In the genomic region with DNA sequence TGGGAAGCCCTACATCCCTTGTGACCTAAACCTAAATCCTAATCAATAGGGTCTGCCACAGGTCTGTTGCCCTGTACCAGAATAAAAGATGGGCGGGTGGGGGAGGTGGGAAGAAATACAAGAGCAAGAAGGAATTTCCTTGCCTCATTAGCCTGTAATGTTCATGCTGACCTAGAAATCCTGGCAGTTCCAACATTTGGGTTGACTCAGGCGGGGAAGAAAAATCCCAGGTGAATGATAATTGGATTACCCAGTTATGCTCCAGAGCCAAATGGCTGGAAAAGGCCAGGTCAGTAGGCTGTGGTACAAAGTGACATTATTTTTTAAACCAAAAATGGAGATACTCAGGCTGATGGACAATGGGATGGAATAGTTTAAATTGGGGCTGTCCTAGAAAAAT, we compare ENCODE assay signal across 8 cellular contexts. TPM values are rescaled to one million over a fixed set of nuclear protein-coding genes. Genes with fewer than 3 reads are reported as not detected.
DNase-seq lines count a peak whose midpoint lies in the region; ATAC-seq and TF ChIP-seq lines count a peak whose summit lies in the region.

No MANE protein-coding gene starts in this region.

- intact Hi-C loops in adrenal gland (cut with DNase I) (no loop called here), left lung (cut with DNase I) (no loop called here), mucosa of descending colon (cut with DNase I, micrococcal nuclease) (no loop called here)

- peak overlapping the region; percentile 80 to 83 for H3K4me3 Mint-ChIP-seq in activated T-cell treated with anti-CD3 and anti-CD28 coated beads, Interleukin-2, amount 50 U/mL, for 72 hours
- peak overlapping the region; percentile 92 for H3K4me3 Mint-ChIP-seq in type B pancreatic cell

- TF ChIP-seq POLR2A in adrenal gland (IDR thresholded peaks at IDR 0.05), result no peak

- no peak for TF ChIP-seq CTCF in adrenal gland (IDR thresholded peaks at IDR 0.05)
- no peak for TF ChIP-seq CTCF in left lung (IDR thresholded peaks at IDR 0.05)
- TF ChIP-seq CTCF in type B pancreatic cell (conservative IDR thresholded peaks at IDR 0.05), result no peak
- TF ChIP-seq CTCF in mucosa of descending colon (IDR thresholded peaks at IDR 0.05), result no peak

- DNase-seq in activated T-cell treated with anti-CD3 and anti-CD28 coated beads, Interleukin-2, amount 50 U/mL, for 72 hours, result no peak
- no peak for DNase-seq in activated T-cell treated with anti-CD3 and anti-CD28 coated beads, Interleukin-2, amount 50 U/mL, for 48 hours
- DNase-seq in adrenal gland, result peak in 1 of 7 donors; percentile 16
- DNase-seq in left lung, result no peak
- DNase-seq in type B pancreatic cell (ENCODE audit: extremely low spot score, unreplicated experiment), result no peak
- DNase-seq in hepatic stellate cell (ENCODE audit: low spot score), result no peak
- DNase-seq in mucosa of descending colon, result no peak

- H3K36me3 ChIP-seq in adrenal gland (replicated peaks in 1 of 2) (peaks cover 0 to 2% of the 10 kb centered on the region in 2 donors), left lung (peaks cover 0 to 13% of the 10 kb centered on the region in 2 donors), mucosa of descending colon (ENCODE audit: low read depth) (no peaks in the 10 kb centered on the region)

- H3K9me3 ChIP-seq in adrenal gland (replicated peaks in 1 of 3), result no peaks in the 10 kb centered on the region
- H3K9me3 ChIP-seq in left lung, result no peaks in the 10 kb centered on the region
- H3K9me3 ChIP-seq in mucosa of descending colon, result no peaks in the 10 kb centered on the region

- H3K27me3 ChIP-seq in adrenal gland (no peaks in the 10 kb centered on the region), left lung (no peaks in the 10 kb centered on the region)

- peak overlapping the region; percentile 86 to 98 (median 96) for H3K27ac ChIP-seq in adrenal gland
- peak overlapping the region; percentile 96 to 97 for H3K27ac ChIP-seq in left lung

- no peaks in the 10 kb centered on the region for H3K9me3 Mint-ChIP-seq in activated T-cell treated with anti-CD3 and anti-CD28 coated beads, Interleukin-2, amount 50 U/mL, for 72 hours
- no peaks in the 10 kb centered on the region for H3K9me3 Mint-ChIP-seq in type B pancreatic cell

- peaks cover 0 to 8% of the 10 kb centered on the region in 2 donors for H3K36me3 Mint-ChIP-seq in activated T-cell treated with anti-CD3 and anti-CD28 coated beads, Interleukin-2, amount 50 U/mL, for 72 hours (ENCODE audit: insufficient read depth in 2 of 2)
- H3K36me3 Mint-ChIP-seq in type B pancreatic cell, result peaks cover 19% of the 10 kb centered on the region

- H3K27ac Mint-ChIP-seq in activated T-cell treated with anti-CD3 and anti-CD28 coated beads, Interleukin-2, amount 50 U/mL, for 72 hours, result peak overlapping the region; percentile 26
- H3K27ac Mint-ChIP-seq in type B pancreatic cell, result peak overlapping the region; percentile 89

- no peaks in the 10 kb centered on the region for H3K27me3 Mint-ChIP-seq in activated T-cell treated with anti-CD3 and anti-CD28 coated beads, Interleukin-2, amount 50 U/mL, for 72 hours (ENCODE audit: low read depth)
- no peaks in the 10 kb centered on the region for H3K27me3 Mint-ChIP-seq in type B pancreatic cell

- peaks cover 48% of the 10 kb centered on the region for H3K4me1 Mint-ChIP-seq in activated T-cell treated with anti-CD3 and anti-CD28 coated beads, Interleukin-2, amount 50 U/mL, for 72 hours (ENCODE audit: low read depth)
- H3K4me1 Mint-ChIP-seq in type B pancreatic cell (ENCODE audit: unreplicated experiment), result peaks cover 67% of the 10 kb centered on the region

- H3K4me3 ChIP-seq in adrenal gland (peak overlapping the region in 3 of 4 donors; percentile 76 to 88 (median 81)), left lung (peak overlapping the region; percentile 74 to 91), mucosa of descending colon (no peak overlapping the region)

- WGBS in adrenal gland, 4 donors, result 26 to 32% (median 28%) methylated on average over 2 of the region's 2 CpGs

- ATAC-seq in activated T-cell treated with anti-CD3 and anti-CD28 coated beads, Interleukin-2, amount 50 U/mL, for 72 hours (replicated peaks in 1 of 2), result no peak
- ATAC-seq in left lung, result no peak
- ATAC-seq in GM18502 (IDR thresholded peaks at IDR 0.05; ENCODE audit: poor library complexity, unreplicated experiment), result no peak
- ATAC-seq in mucosa of descending colon, result no peak

- H3K4me1 ChIP-seq in adrenal gland (replicated peaks in 1 of 2) (peaks cover 51 to 62% of the 10 kb centered on the region in 2 donors), left lung (peaks cover 43 to 62% of the 10 kb centered on the region in 2 donors), mucosa of descending colon (ENCODE audit: low read depth) (peaks cover 44% of the 10 kb centered on the region)

RNA-seq across cellular contexts. Expression of gene A3GALT2, which starts 27.3 kb away (rescaled TPM):
- not detected for total RNA-seq in activated T-cell treated with anti-CD3 and anti-CD28 coated beads, Interleukin-2, amount 50 U/mL, for 72 hours
- total RNA-seq in adrenal gland, result under 1 TPM in 1 of 8 donors, not detected in 7; 0.49 TPM
- polyA plus RNA-seq in adrenal gland, result under 1 TPM in 1 of 3 donors, not detected in 2; 0.17 TPM
- not detected for total RNA-seq in left lung
- 0.29 TPM in 1 of 2 replicates, not detected in the other for total RNA-seq in type B pancreatic cell (ENCODE audit: low replicate concordance)
- not detected for total RNA-seq in mucosa of descending colon
